1 cellular context compared by ENCODE assay signal in genomic region chr19:41906916-41907680, GRCh38.
TF ChIP-seq lines count a peak whose summit lies in the region.

No MANE protein-coding gene starts in this region.

TF ChIP-seq in HepG2, 621 proteins besides CTCF, POLR2A, EP300 and RAD21:
- TF ChIP-seq KLF15 (CRISPR knock-in tag; IDR thresholded peaks at IDR 0.05; ENCODE audit: borderline replicate concordance) (no peak), SAFB2 (CRISPR knock-in tag; IDR thresholded peaks at IDR 0.05; ENCODE audit: borderline replicate concordance, low read depth) (no peak)
